In the genomic region with DNA sequence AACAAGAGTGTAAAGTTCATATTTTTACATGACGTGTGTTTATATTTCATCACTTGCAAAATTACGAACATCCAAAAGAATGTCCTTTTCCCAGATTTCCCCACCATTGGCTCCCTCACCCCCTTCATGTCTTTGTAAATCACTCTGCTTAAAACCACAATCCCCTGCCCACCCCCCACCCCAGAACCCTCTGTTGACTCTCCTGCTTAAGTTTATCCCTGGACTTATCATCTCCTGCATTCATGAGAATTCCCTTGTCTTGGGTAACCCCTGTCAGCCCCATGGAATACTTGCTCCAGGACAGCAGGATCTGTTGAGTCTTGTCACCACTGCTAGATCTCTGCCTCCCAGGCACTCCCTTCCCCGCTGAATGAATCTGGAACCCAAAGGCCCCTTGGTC, we compare ENCODE assay signal across 26 cellular contexts.
A peak's percentile ranks its signal among the peaks of the same experiment; 100 is the strongest.
DNase-seq lines count a peak whose midpoint lies in the region; ATAC-seq, FAIRE-seq and TF ChIP-seq lines count a peak whose summit lies in the region.
"Had no signal": no experiment of that assay in that cellular context is flagged by ENCODE, and none has a peak within 500 bp of the region (broad histone marks: within the 10 kb centered on the region; RNA-seq: fewer than 3 reads in every experiment).

No MANE protein-coding gene starts in this region.

- intact Hi-C loops in CD4-positive, alpha-beta T cell (cut with DNase I, micrococcal nuclease), result no loop called here

- no peak overlapping the region for H3K4me3 Mint-ChIP-seq in osteocyte (ENCODE audit: unreplicated experiment)
- no peak overlapping the region for H3K4me3 Mint-ChIP-seq in CD4-positive, alpha-beta T cell
- H3K4me3 Mint-ChIP-seq: activated T-cell treated with anti-CD3 and anti-CD28 coated beads, Interleukin-2, amount 50 U/mL, for 4 hours; central memory CD8-positive, alpha-beta T cell had no signal

- no peaks in the 10 kb centered on the region for H3K27me3 Mint-ChIP-seq in osteocyte (ENCODE audit: unreplicated experiment)
- peaks cover 30% of the 10 kb centered on the region for H3K27me3 Mint-ChIP-seq in CD4-positive, alpha-beta T cell

- no peak for FAIRE-seq in bronchial epithelial cell (lab: Jason Lieb, UNC)
- FAIRE-seq: GM12892 had no signal

- DNase-seq in AG09309 (ENCODE audit: low read depth) (peak; percentile 21), bronchial epithelial cell (ENCODE audit: low read depth) (peak; percentile 76), fibroblast of pulmonary artery (ENCODE audit: low read depth) (peak; percentile 25), osteocyte (ENCODE audit: extremely low spot score, unreplicated experiment) (no peak), activated gamma-delta T cell treated with Interleukin-2 at 50 U/mL for 16 hours (no peak), HPDE6-E6E7 (ENCODE audit: extremely low spot score) (no peak)
- DNase-seq in CD4-positive, alpha-beta T cell, result no peak
- DNase-seq: ACHN; activated T-cell treated with anti-CD3 and anti-CD28 coated beads, Interleukin-2, amount 50 U/mL, for 4 hours; dorsolateral prefrontal cortex; heart right ventricle; Karpas-422; NCI-H1436; NCI-H2081 treated with DMSO at 0.1 percent for 48 hours; NCI-H226; NCI-H748 treated with DMSO at 0.1 percent for 48 hours; ovary; Peyer's patch; SHP77 treated with DMSO at 0.1 percent for 48 hours; stimulated activated naive CD4-positive, alpha-beta T cell; T-helper 2 cell had no signal

- H3K4me3 ChIP-seq in AG09309 (ENCODE audit: control insufficient read depth, low read depth, low read length) (no peak overlapping the region), bronchial epithelial cell (ENCODE audit: low read depth, low read length) (no peak overlapping the region), fibroblast of pulmonary artery (replicated peaks; ENCODE audit: low read depth, low read length) (no peak overlapping the region)
- H3K4me3 ChIP-seq: BLaER1, dorsolateral prefrontal cortex, heart right ventricle, ovary, Peyer's patch, suprapubic skin had no signal

- no peaks in the 10 kb centered on the region for H3K9me3 Mint-ChIP-seq in osteocyte (ENCODE audit: unreplicated experiment)
- H3K9me3 Mint-ChIP-seq in CD4-positive, alpha-beta T cell, result no peaks in the 10 kb centered on the region
- H3K9me3 Mint-ChIP-seq: activated T-cell treated with anti-CD3 and anti-CD28 coated beads, Interleukin-2, amount 50 U/mL, for 4 hours; central memory CD8-positive, alpha-beta T cell had no signal

- peaks cover 6% of the 10 kb centered on the region for H3K4me1 Mint-ChIP-seq in osteocyte (ENCODE audit: unreplicated experiment)
- no peaks in the 10 kb centered on the region for H3K4me1 Mint-ChIP-seq in CD4-positive, alpha-beta T cell (ENCODE audit: low read depth)
- H3K4me1 Mint-ChIP-seq: central memory CD8-positive, alpha-beta T cell had no signal

- peak overlapping the region; percentile 63 for H3K27ac Mint-ChIP-seq in osteocyte (ENCODE audit: unreplicated experiment)
- no peak overlapping the region for H3K27ac Mint-ChIP-seq in CD4-positive, alpha-beta T cell

- H3K27me3 ChIP-seq in bronchial epithelial cell (ENCODE audit: control insufficient read depth, insufficient read depth, low read length), result no peaks in the 10 kb centered on the region
- no peaks in the 10 kb centered on the region for H3K27me3 ChIP-seq in CD4-positive, alpha-beta T cell (ENCODE audit: control insufficient read depth, insufficient read depth, low read length)
- H3K27me3 ChIP-seq: BLaER1, dorsolateral prefrontal cortex, heart right ventricle, ovary, Peyer's patch, suprapubic skin had no signal

- POLR2A ChIA-PET in CD4-positive, alpha-beta T cell (lab: Charles Lee), result no interaction called here

- CTCF ChIA-PET in CD4-positive, alpha-beta T cell (lab: Charles Lee), result interaction anchor here (1.3 kb wide), 1 partner anchor 12 kb away, joined by 3 read pairs; no protein-coding TSS in a partner anchor

- no peak overlapping the region for H3K27ac ChIP-seq in CD4-positive, alpha-beta T cell (ENCODE audit: low read depth, low read length)
- H3K27ac ChIP-seq: BLaER1, dorsolateral prefrontal cortex, heart right ventricle, ovary, Peyer's patch, suprapubic skin had no signal

- no peak for ATAC-seq in CD4-positive, alpha-beta T cell (ENCODE audit: poor library complexity)
- ATAC-seq: activated T-cell treated with anti-CD3 and anti-CD28 coated beads, Interleukin-2, amount 50 U/mL, for 4 hours; HCT116; heart right ventricle had no signal

- H3K36me3 ChIP-seq in bronchial epithelial cell (ENCODE audit: control insufficient read depth, insufficient read depth, low read length), result peaks cover 2% of the 10 kb centered on the region
- H3K36me3 ChIP-seq: BLaER1, ovary had no signal

- H3K9me3 ChIP-seq in CD4-positive, alpha-beta T cell (ENCODE audit: control insufficient read depth, low read length), result no peaks in the 10 kb centered on the region
- H3K9me3 ChIP-seq: BLaER1, heart right ventricle, ovary, Peyer's patch, suprapubic skin had no signal

- H3K36me3 Mint-ChIP-seq in osteocyte (ENCODE audit: unreplicated experiment), result peaks cover 85% of the 10 kb centered on the region
- H3K36me3 Mint-ChIP-seq in CD4-positive, alpha-beta T cell (ENCODE audit: low read depth), result no peaks in the 10 kb centered on the region

- TF ChIP-seq CTCF in AG09309 (IDR thresholded peaks at IDR 0.05; ENCODE audit: control insufficient read depth, insufficient read depth, low read depth, low read length, missing control alignments) (no peak), bronchial epithelial cell (IDR thresholded peaks at IDR 0.05; ENCODE audit: insufficient read depth, low read length, severe bottlenecking) (no peak), fibroblast of pulmonary artery (IDR thresholded peaks at IDR 0.05; ENCODE audit: low read length, missing control alignments) (no peak), osteocyte (IDR thresholded peaks at IDR 0.05) (no peak)
- TF ChIP-seq CTCF in CD4-positive, alpha-beta T cell (IDR thresholded peaks at IDR 0.05), result no peak

Comparison
In these comparisons a context has a peak if more than half of its experiments do, and no peak if none do; other contexts are left out.
1. DNase-seq: peak in AG09309 (single experiment), bronchial epithelial cell (single experiment) and fibroblast of pulmonary artery (single experiment); none in osteocyte (single experiment), CD4-positive, alpha-beta T cell (0 of 10), activated gamma-delta T cell treated with Interleukin-2 at 50 U/mL for 16 hours (single experiment) and HPDE6-E6E7 (single experiment).